ENCODE assay signal across 13 cellular contexts in the genomic region with DNA sequence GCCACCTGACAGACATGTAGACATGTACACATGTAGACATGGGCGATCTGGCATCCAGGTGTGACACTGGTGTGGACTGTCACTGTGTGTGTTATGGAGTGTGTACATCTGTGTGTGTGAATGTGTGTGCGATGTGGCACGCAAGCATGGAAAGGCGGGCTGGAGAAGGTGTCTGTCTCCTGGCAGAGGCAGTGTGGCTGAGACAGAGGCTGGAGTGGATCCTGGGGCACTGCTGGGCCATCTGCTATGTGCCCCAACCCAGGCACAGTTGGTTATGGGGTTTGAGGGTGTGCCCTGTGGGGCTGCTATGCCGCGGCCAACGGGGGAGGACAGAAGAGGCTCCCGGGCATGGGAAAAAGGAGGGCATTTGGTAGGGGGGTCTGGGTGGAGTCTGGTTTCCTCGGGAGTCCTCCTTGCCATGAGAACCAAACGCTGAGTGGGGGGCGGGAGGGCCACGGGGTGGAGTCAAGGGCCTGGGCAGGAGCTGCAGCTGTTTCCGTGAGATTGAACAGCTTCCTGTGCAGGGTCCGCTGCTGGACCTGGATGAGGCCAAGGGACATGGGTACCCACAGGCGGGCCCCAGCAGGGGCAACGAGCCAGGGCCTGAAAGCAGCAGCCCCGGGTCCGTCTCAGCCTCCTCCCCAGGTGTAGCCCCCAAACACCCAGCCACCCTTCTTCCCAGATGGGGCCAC. TPM values are rescaled to one million over a fixed set of nuclear protein-coding genes. Genes with fewer than 3 reads are reported as not detected.
A peak's percentile ranks its signal among the peaks of the same experiment; 100 is the strongest.
DNase-seq lines count a peak whose midpoint lies in the region; ATAC-seq and TF ChIP-seq lines count a peak whose summit lies in the region.
"Had no signal": no experiment of that assay in that cellular context is flagged by ENCODE, and none has a peak within 500 bp of the region (broad histone marks: within the 10 kb centered on the region; RNA-seq: fewer than 3 reads in every experiment).

No MANE protein-coding gene starts in this region.

- H3K4me3 ChIP-seq in heart right ventricle = peak overlapping the region; percentile 22 to 77 (median 58)
- peak overlapping the region; percentile 58 for H3K4me3 ChIP-seq in psoas muscle
- H3K4me3 ChIP-seq: K562 had no signal

- whole genome bisulfite sequencing in heart right ventricle, 2 donors = 44 to 46% methylated on average over 18 of the region's 18 CpGs
- WGBS in psoas muscle, 3 donors = 44 to 67% (median 47%) methylated on average over 14 to 18 of the region's 18 CpGs

- intact Hi-C loops in Right ventricle myocardium inferior (cut with DNase I) (loop anchor here (5.0 kb wide), 1 partner anchor 147 kb away; no protein-coding TSS in a partner anchor), cardiac septum (cut with DNase I) (loop anchor here (5.0 kb wide), 1 partner anchor 162 kb away; no protein-coding TSS in a partner anchor), heart right ventricle (cut with DNase I) (loop anchor here in 9 of 10 donors (5.0 to 10.0 kb wide), 5 partner anchors 42 to 167 kb away; partner anchors contain the start of gene TMEM270 (in 1 of the 9)), psoas muscle (cut with DNase I) (loop anchor here in 1 of 2 donors (5.0 kb wide), 1 partner anchor 52 kb away; no protein-coding TSS in a partner anchor)

- H3K4me1 ChIP-seq in heart right ventricle (peaks cover 15 to 80% (median 44%) of the 10 kb centered on the region in 9 donors), psoas muscle (peaks cover 44% of the 10 kb centered on the region)

- no peaks in the 10 kb centered on the region for H3K36me3 ChIP-seq in heart right ventricle
- H3K36me3 ChIP-seq in psoas muscle (ENCODE audit: insufficient read depth in 1 of 2, low read depth in 1 of 2) = no peaks in the 10 kb centered on the region

- H3K27ac ChIP-seq in heart right ventricle (peak overlapping the region in 8 of 10 donors; percentile 3 to 92 (median 84)), psoas muscle (no peak overlapping the region)

- DNase-seq in Right ventricle myocardium inferior (ENCODE audit: missing footprints) (peak; percentile 62), cardiac septum (ENCODE audit: low spot score) (no peak), heart right ventricle (peak in 1 of 2 donors; percentile 50), psoas muscle (peak in 1 of 2 donors; percentile 44), DMS79 (lab: John Stamatoyannopoulos, UW) (no peak), NCI-H345 treated with DMSO at 0.1 percent for 48 hours (lab: John Stamatoyannopoulos, UW; ENCODE audit: unreplicated experiment) (no peak)
- no peak for DNase-seq in activated CD4-positive, alpha-beta T cell treated with anti-CD3 and anti-CD28 coated beads for 1 hour
- DNase-seq: activated CD4-positive, alpha-beta T cell treated with anti-CD3 and anti-CD28 coated beads, Interleukin-2, amount 50 U/mL, for 4 hours; GOT3 had no signal

- H3K9me3 ChIP-seq in heart right ventricle = no peaks in the 10 kb centered on the region
- no peaks in the 10 kb centered on the region for H3K9me3 ChIP-seq in psoas muscle

- no peak for TF ChIP-seq CTCF in heart right ventricle (IDR thresholded peaks at IDR 0.05)
- no peak for TF ChIP-seq CTCF in psoas muscle (IDR thresholded peaks at IDR 0.05)

- H3K27me3 ChIP-seq in heart right ventricle = peaks cover 0 to 62% (median 8%) of the 10 kb centered on the region in 7 donors
- H3K27me3 ChIP-seq in psoas muscle (ENCODE audit: insufficient read depth in 3 of 3, low read length in 2 of 3) = peaks cover 0 to 5% (median 0%) of the 10 kb centered on the region in 3 donors

- ATAC-seq in Right ventricle myocardium inferior (no peak), heart right ventricle (no peak), psoas muscle (no peak), HG02588 (IDR thresholded peaks at IDR 0.05; ENCODE audit: unreplicated experiment) (no peak)
- ATAC-seq: K562 had no signal

RNA-seq across cellular contexts. Expression of gene ELN, which starts 1.3 kb away (rescaled TPM):
- 29.9 TPM for total RNA-seq in Right ventricle myocardium inferior
- total RNA-seq in cardiac septum = 41.2 TPM
- 10 to 100 TPM; 14.2 to 65.0 (median 22.0) TPM for total RNA-seq in heart right ventricle
- polyA plus RNA-seq in heart right ventricle = 10 to 100 TPM; 65.8 to 99.8 TPM
- 10 to 100 TPM; 15.4 to 41.1 (median 36.4) TPM for total RNA-seq in psoas muscle
- 10 to 100 TPM; 10.6 to 16.3 (median 15.5) TPM for polyA plus RNA-seq in psoas muscle
- total RNA-seq: NCI-H460, SK-MEL-5 had no signal
- polyA plus RNA-seq: K562 had no signal

RNA-seq across cellular contexts. Expression of gene LIMK1, which starts 54.4 kb away (rescaled TPM):
- total RNA-seq in Right ventricle myocardium inferior (8.7 TPM), cardiac septum (13.6 TPM), heart right ventricle (10 to 100 TPM in 5 of 10 donors, 1 to 10 TPM in 5; 6.1 to 17.3 (median 9.9) TPM), psoas muscle (10 to 100 TPM; 12.0 to 95.8 (median 35.9) TPM)
- polyA plus RNA-seq in heart right ventricle (1 to 10 TPM; 5.0 to 6.6 TPM), psoas muscle (10 to 100 TPM; 12.0 to 30.2 (median 13.8) TPM)
